In the genomic region with DNA sequence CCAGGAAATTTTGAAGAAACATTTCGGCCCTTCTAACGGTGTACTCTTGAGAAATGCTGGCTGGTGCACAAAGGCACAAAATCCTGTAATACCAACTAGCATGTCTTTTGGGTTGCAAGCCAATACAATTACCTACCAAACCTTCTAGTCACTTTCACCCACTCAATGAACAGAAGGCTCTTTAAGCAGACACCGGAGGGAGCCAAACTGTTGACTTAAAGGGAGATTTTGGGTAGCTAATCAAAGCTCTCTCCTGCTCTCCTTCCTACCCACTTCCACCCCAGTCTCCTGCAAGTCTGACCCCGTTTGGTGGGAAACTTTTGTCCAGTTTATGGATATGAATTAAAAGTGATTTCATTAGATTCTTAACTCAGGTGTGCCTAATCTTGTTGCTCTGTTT, we compare ENCODE assay signal across 18 cellular contexts. TPM values are rescaled to one million over a fixed set of nuclear protein-coding genes. Genes with fewer than 3 reads are reported as not detected.
DNase-seq lines count a peak whose midpoint lies in the region; TF ChIP-seq lines count a peak whose summit lies in the region.
"Had no signal": no experiment of that assay in that cellular context is flagged by ENCODE, and none has a peak within 500 bp of the region (broad histone marks: within the 10 kb centered on the region; RNA-seq: fewer than 3 reads in every experiment).

No MANE protein-coding gene starts in this region.

- no peaks in the 10 kb centered on the region for H3K4me1 ChIP-seq in KMS-11 (ENCODE audit: low read depth, poor library complexity, severe bottlenecking)
- H3K4me1 ChIP-seq: spleen, thyroid gland had no signal

- H2AFZ ChIP-seq in KMS-11 (ENCODE audit: low read depth) = no peak overlapping the region

- no peak overlapping the region for H3K4me3 ChIP-seq in KMS-11 (IDR thresholded peaks at IDR 0.05; ENCODE audit: insufficient read depth, low read depth, low read length)
- H3K4me3 ChIP-seq: spleen, thyroid gland had no signal

- H3K27me3 Mint-ChIP-seq in activated CD4-positive, alpha-beta memory T cell treated with anti-CD3 and anti-CD28 coated beads for 36 hours = no peaks in the 10 kb centered on the region
- H3K27me3 Mint-ChIP-seq: activated CD4-positive, alpha-beta T cell treated with anti-CD3 and anti-CD28 coated beads, Interleukin-2, amount 10 ng/mL, durations not matched to agents 7 days and 5 days had no signal

- no peak overlapping the region for H3K9ac ChIP-seq in KMS-11

- no peak overlapping the region for H3K4me3 Mint-ChIP-seq in activated CD4-positive, alpha-beta memory T cell treated with anti-CD3 and anti-CD28 coated beads for 36 hours
- H3K4me3 Mint-ChIP-seq: activated CD4-positive, alpha-beta T cell treated with anti-CD3 and anti-CD28 coated beads, Interleukin-2, amount 10 ng/mL, durations not matched to agents 7 days and 5 days had no signal

- CTCF ChIA-PET in activated CD4-positive, alpha-beta memory T cell treated with anti-CD3 and anti-CD28 coated beads for 36 hours (lab: Charles Lee) = no interaction called here

- no peaks in the 10 kb centered on the region for H3K4me1 Mint-ChIP-seq in activated CD4-positive, alpha-beta memory T cell treated with anti-CD3 and anti-CD28 coated beads for 36 hours (ENCODE audit: low read depth)
- H3K4me1 Mint-ChIP-seq: activated CD4-positive, alpha-beta T cell treated with anti-CD3 and anti-CD28 coated beads, Interleukin-2, amount 10 ng/mL, durations not matched to agents 7 days and 5 days had no signal

- no peak overlapping the region for H3K27ac Mint-ChIP-seq in activated CD4-positive, alpha-beta memory T cell treated with anti-CD3 and anti-CD28 coated beads for 36 hours
- H3K27ac Mint-ChIP-seq: activated CD4-positive, alpha-beta T cell treated with anti-CD3 and anti-CD28 coated beads, Interleukin-2, amount 10 ng/mL, durations not matched to agents 7 days and 5 days had no signal

- no peaks in the 10 kb centered on the region for H3K9me3 Mint-ChIP-seq in activated CD4-positive, alpha-beta memory T cell treated with anti-CD3 and anti-CD28 coated beads for 36 hours
- H3K9me3 Mint-ChIP-seq: activated CD4-positive, alpha-beta T cell treated with anti-CD3 and anti-CD28 coated beads, Interleukin-2, amount 10 ng/mL, durations not matched to agents 7 days and 5 days had no signal

- no peaks in the 10 kb centered on the region for H3K79me2 ChIP-seq in KMS-11 (ENCODE audit: insufficient read depth, low read depth)

- no peak overlapping the region for H3K4me2 ChIP-seq in KMS-11

- POLR2A ChIA-PET in activated CD4-positive, alpha-beta memory T cell treated with anti-CD3 and anti-CD28 coated beads for 36 hours (lab: Charles Lee) = no interaction called here

- H4K20me1 ChIP-seq in KMS-11 (ENCODE audit: insufficient read depth) = no peaks in the 10 kb centered on the region

- no peaks in the 10 kb centered on the region for H3K36me3 ChIP-seq in KMS-11 (ENCODE audit: insufficient read depth)
- H3K36me3 ChIP-seq: spleen, thyroid gland had no signal

- peak; percentile 31 for DNase-seq in NCI-H345 (lab: John Stamatoyannopoulos, UW)
- no peak for DNase-seq in NCI-H345 treated with DMSO at 0.1 percent for 48 hours (lab: John Stamatoyannopoulos, UW; ENCODE audit: unreplicated experiment)
- DNase-seq in SHP77 (lab: John Stamatoyannopoulos, UW) = peak; percentile 6 to 25
- peak in 1 of 49 donors; percentile 1 for DNase-seq in substantia nigra (lab: John Stamatoyannopoulos, UW)
- no peak for DNase-seq in activated CD4-positive, alpha-beta memory T cell treated with anti-CD3 and anti-CD28 coated beads for 36 hours
- DNase-seq in NCI-H187 treated with DMSO at 0.1 percent for 48 hours (lab: John Stamatoyannopoulos, UW) = no peak
- no peak for DNase-seq in activated effector memory CD4-positive, alpha-beta T cell treated with Interleukin-2 at 50 U/mL for 16 hours
- DNase-seq: activated CD4-positive, alpha-beta T cell treated with anti-CD3 and anti-CD28 coated beads, Interleukin-2, amount 10 ng/mL, durations not matched to agents 7 days and 5 days; activated gamma-delta T cell treated with Interleukin-2 at 50 U/mL for 16 hours; Caco-2; hippocampal formation; PC-3; spleen; thyroid gland had no signal

- H3K27ac ChIP-seq in KMS-11 (no peak overlapping the region), substantia nigra (ENCODE audit: low read depth, low read length, poor library complexity, severe bottlenecking) (peak overlapping the region; percentile 94)
- H3K27ac ChIP-seq: epithelial cell of prostate, spleen, thyroid gland had no signal

- 0 out of 2 replicates have a peak, but pooled peaks have one; percentile 13 for TF ChIP-seq CTCF in KMS-11 (conservative IDR thresholded peaks at IDR 0.05; ENCODE audit: low read depth, low read length)

- H3K36me3 Mint-ChIP-seq in activated CD4-positive, alpha-beta memory T cell treated with anti-CD3 and anti-CD28 coated beads for 36 hours = no peaks in the 10 kb centered on the region

- H3K27me3 ChIP-seq in KMS-11 (ENCODE audit: insufficient read depth, low read depth) = no peaks in the 10 kb centered on the region
- H3K27me3 ChIP-seq: spleen, thyroid gland had no signal

- intact Hi-C loops in activated CD4-positive, alpha-beta memory T cell treated with anti-CD3 and anti-CD28 coated beads for 36 hours (cut with micrococcal nuclease) = no loop called here

RNA-seq across cellular contexts. Expression of gene GRM3, which starts 24.0 kb away (rescaled TPM):
- not detected for total RNA-seq in activated CD4-positive, alpha-beta memory T cell treated with anti-CD3 and anti-CD28 coated beads for 36 hours
- total RNA-seq: activated CD4-positive, alpha-beta T cell treated with anti-CD3 and anti-CD28 coated beads, Interleukin-2, amount 10 ng/mL, durations not matched to agents 7 days and 5 days; Caco-2; omental fat pad; PC-3; T-helper 1 cell treated with Interleukin-12 subunit alpha and Interleukin-12 subunit beta and Interleukin-4 antibody, amounts not matched to agents 30 ng/mL and 1 ng/mL, for 36 hours; thyroid gland had no signal

Comparison
In these comparisons a context has a peak if more than half of its experiments do, and no peak if none do; other contexts are left out.
1. DNase-seq: peak in NCI-H345 (single experiment) and SHP77 (2 of 2); none in NCI-H345 treated with DMSO at 0.1 percent for 48 hours (single experiment), activated CD4-positive, alpha-beta memory T cell treated with anti-CD3 and anti-CD28 coated beads for 36 hours (single experiment), NCI-H187 treated with DMSO at 0.1 percent for 48 hours (single experiment) and activated effector memory CD4-positive, alpha-beta T cell treated with Interleukin-2 at 50 U/mL for 16 hours (single experiment).